In the genomic region with DNA sequence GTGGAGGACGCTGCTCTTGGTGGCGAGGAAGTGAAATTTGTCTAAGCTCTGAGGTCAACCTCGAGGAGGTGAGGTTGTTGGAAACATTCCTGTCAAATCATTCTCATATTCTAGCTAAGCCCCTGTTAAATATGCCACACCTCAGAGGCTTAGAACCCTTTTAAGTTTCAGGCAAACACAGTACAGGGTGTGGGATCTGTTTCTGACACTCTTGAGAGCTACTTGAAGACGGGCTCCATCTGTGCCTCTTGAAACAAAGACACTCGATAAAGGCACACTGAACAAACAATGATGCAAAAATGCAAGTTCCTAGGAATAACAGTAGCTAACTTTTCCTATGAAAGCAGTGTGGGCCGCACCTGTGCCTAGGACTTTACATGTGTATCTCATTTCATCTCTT, we compare ENCODE assay signal across 30 cellular contexts.
A peak's percentile ranks its signal among the peaks of the same experiment; 100 is the strongest.
DNase-seq lines count a peak whose midpoint lies in the region; ATAC-seq, FAIRE-seq and TF ChIP-seq lines count a peak whose summit lies in the region.
"Had no signal": no experiment of that assay in that cellular context is flagged by ENCODE, and none has a peak within 500 bp of the region (broad histone marks: within the 10 kb centered on the region; RNA-seq: fewer than 3 reads in every experiment).

No MANE protein-coding gene starts in this region.

- no peaks in the 10 kb centered on the region for H3K27me3 Mint-ChIP-seq in neural progenitor cell (ENCODE audit: insufficient read depth, low read depth)
- H3K27me3 Mint-ChIP-seq: activated CD4-positive, alpha-beta T cell treated with anti-CD3 and anti-CD28 coated beads, Interleukin-2, amount 10 ng/mL, durations not matched to agents 7 days and 5 days; activated T-cell treated with anti-CD3 and anti-CD28 coated beads, Interleukin-2, amount 50 U/mL, for 24 hours had no signal

- peak overlapping the region; percentile 80 for H3K27ac Mint-ChIP-seq in neural progenitor cell
- H3K27ac Mint-ChIP-seq: activated T-cell treated with anti-CD3 and anti-CD28 coated beads, Interleukin-2, amount 50 U/mL, for 24 hours had no signal

- H3K4me2 ChIP-seq in neural progenitor cell: no peak overlapping the region

- no peaks in the 10 kb centered on the region for H3K36me3 ChIP-seq in neural progenitor cell
- H3K36me3 ChIP-seq: adrenal gland, BE2C, Peyer's patch, right atrium auricular region, stomach, tibial nerve, WERI-Rb-1 had no signal

- no peak overlapping the region for H2AFZ ChIP-seq in neural progenitor cell (replicated peaks)

- H3K4me3 Mint-ChIP-seq in neural progenitor cell: no peak overlapping the region
- H3K4me3 Mint-ChIP-seq: activated CD4-positive, alpha-beta T cell treated with anti-CD3 and anti-CD28 coated beads, Interleukin-2, amount 10 ng/mL, durations not matched to agents 7 days and 5 days; activated T-cell treated with anti-CD3 and anti-CD28 coated beads, Interleukin-2, amount 50 U/mL, for 24 hours; CD8-positive, alpha-beta T cell had no signal

- no peak for ATAC-seq in left colon
- ATAC-seq: body of pancreas; CD8-positive, alpha-beta T cell had no signal

- H3K36me3 Mint-ChIP-seq in neural progenitor cell: peaks cover 3% of the 10 kb centered on the region

- peaks cover 9% of the 10 kb centered on the region for H3K4me1 Mint-ChIP-seq in neural progenitor cell

- FAIRE-seq in GM19239 (lab: Jason Lieb, UNC): no peak
- FAIRE-seq: endothelial cell of umbilical vein, GM12892, H54 had no signal

- no peaks in the 10 kb centered on the region for H3K27me3 ChIP-seq in neural progenitor cell
- H3K27me3 ChIP-seq: adrenal gland, BE2C, body of pancreas, Peyer's patch, right atrium auricular region, stomach, tibial nerve had no signal

- no peaks in the 10 kb centered on the region for H3F3A ChIP-seq in neural progenitor cell (ENCODE audit: low read depth)

- no peaks in the 10 kb centered on the region for H3K79me2 ChIP-seq in neural progenitor cell (ENCODE audit: low read depth)

- H3K4me3 ChIP-seq in neural progenitor cell: no peak overlapping the region
- H3K4me3 ChIP-seq: adrenal gland, body of pancreas, Peyer's patch, right atrium auricular region, stomach, tibial nerve had no signal

- no peaks in the 10 kb centered on the region for H3K9me3 ChIP-seq in neural progenitor cell (ENCODE audit: low read depth)
- H3K9me3 ChIP-seq: adrenal gland, BE2C, body of pancreas, Peyer's patch, right atrium auricular region, stomach, tibial nerve had no signal

- DNase-seq in DMS79 (lab: John Stamatoyannopoulos, UW) (peak; percentile 26), NCI-H524 (lab: John Stamatoyannopoulos, UW) (peak; percentile 83 to 96), neural progenitor cell (ENCODE audit: low spot score) (no peak), 8988T (no peak), GM19239 (ENCODE audit: insufficient read length, low spot score) (no peak), left colon (no peak), NCI-H748 (lab: John Stamatoyannopoulos, UW; ENCODE audit: unreplicated experiment) (no peak)
- DNase-seq: ACHN; activated CD4-positive, alpha-beta T cell treated with anti-CD3 and anti-CD28 coated beads, Interleukin-2, amount 10 ng/mL, durations not matched to agents 7 days and 5 days; activated naive CD4-positive, alpha-beta T cell treated with Interleukin-2 at 50 U/mL for 16 hours; activated T-cell treated with anti-CD3 and anti-CD28 coated beads, Interleukin-2, amount 50 U/mL, for 24 hours; adrenal gland; CD8-positive, alpha-beta T cell; NCI-H1048; NCI-H1694 treated with DMSO at 0.1 percent for 48 hours; NCI-H510A treated with DMSO at 0.1 percent for 48 hours; Peyer's patch; SIG-M5; stimulated activated CD4-positive, alpha-beta T cell treated with anti-CD3 and anti-CD28 coated beads, Interleukin-1b, Interleukin-23, amount 100 ng/mL, for 48 hours; stomach; T-helper 9 cell; WERI-Rb-1 had no signal

- TF ChIP-seq CTCF in neural progenitor cell (IDR thresholded peaks at IDR 0.05): no peak

- intact Hi-C loops in left colon (cut with DNase I, micrococcal nuclease): no loop called here

- no peaks in the 10 kb centered on the region for H3K4me1 ChIP-seq in neural progenitor cell
- H3K4me1 ChIP-seq: BE2C had no signal

- H3K27ac ChIP-seq in cingulate gyrus (ENCODE audit: low read depth, low read length): peak overlapping the region; percentile 7
- no peak overlapping the region for H3K27ac ChIP-seq in neural progenitor cell
- H3K27ac ChIP-seq: adrenal gland, body of pancreas, Peyer's patch, right atrium auricular region, tibial nerve, WERI-Rb-1 had no signal

- no peak overlapping the region for H3K9ac ChIP-seq in neural progenitor cell

- no peaks in the 10 kb centered on the region for H3K9me3 Mint-ChIP-seq in neural progenitor cell
- H3K9me3 Mint-ChIP-seq: activated T-cell treated with anti-CD3 and anti-CD28 coated beads, Interleukin-2, amount 50 U/mL, for 24 hours; CD8-positive, alpha-beta T cell had no signal

- H4K20me1 ChIP-seq in neural progenitor cell (ENCODE audit: low read depth): no peaks in the 10 kb centered on the region

Comparison
In these comparisons a context has a peak if more than half of its experiments do, and no peak if none do; other contexts are left out.
1. DNase-seq: peak in DMS79 (single experiment) and NCI-H524 (2 of 2); none in neural progenitor cell (single experiment), 8988T (single experiment), GM19239 (single experiment), left colon (0 of 2) and NCI-H748 (single experiment).